1 cellular context compared by ENCODE assay signal in genomic region chr19:43591904-43592772, GRCh38.
A peak's percentile ranks its signal among the peaks of the same experiment; 100 is the strongest.
TF ChIP-seq lines count a peak whose summit lies in the region.

No MANE protein-coding gene starts in this region.

TF ChIP-seq in K562, 482 proteins besides CTCF, POLR2A, EP300 and RAD21:
- TF ChIP-seq MIER1 (IDR thresholded peaks at IDR 0.05; ENCODE audit: low read depth) (no peak), RBFOX2 (IDR thresholded peaks at IDR 0.05; ENCODE audit: low read depth, low read length) (peak; percentile 39; the same call in 1 of the 2 replicates), HDAC8 (tag; IDR thresholded peaks at IDR 0.05) (no peak), GTF2E2 (tag; IDR thresholded peaks at IDR 0.05) (no peak), MAFK (IDR thresholded peaks at IDR 0.05; ENCODE audit: low read length) (no peak), HNRNPL (IDR thresholded peaks at IDR 0.05; ENCODE audit: low read depth, low read length) (peak; percentile 18; the same call in 1 of the 2 replicates), SMAD4 (CRISPR knock-in tag; conservative IDR thresholded peaks at IDR 0.05) (no peak), ZC3H11A (IDR thresholded peaks at IDR 0.05; ENCODE audit: low read depth, low read length) (no peak), NFRKB (IDR thresholded peaks at IDR 0.05; ENCODE audit: low read depth) (no peak), ESRRA (IDR thresholded peaks at IDR 0.05; ENCODE audit: borderline replicate concordance, low read depth) (no peak), GATAD2A (IDR thresholded peaks at IDR 0.05) (no peak), L3MBTL2 (IDR thresholded peaks at IDR 0.05) (no peak), POLR2B (IDR thresholded peaks at IDR 0.05; ENCODE audit: low read depth, partially characterized antibody) (no peak), PML (IDR thresholded peaks at IDR 0.05; ENCODE audit: low read length) (no peak)
- TF ChIP-seq, protein P1, sequence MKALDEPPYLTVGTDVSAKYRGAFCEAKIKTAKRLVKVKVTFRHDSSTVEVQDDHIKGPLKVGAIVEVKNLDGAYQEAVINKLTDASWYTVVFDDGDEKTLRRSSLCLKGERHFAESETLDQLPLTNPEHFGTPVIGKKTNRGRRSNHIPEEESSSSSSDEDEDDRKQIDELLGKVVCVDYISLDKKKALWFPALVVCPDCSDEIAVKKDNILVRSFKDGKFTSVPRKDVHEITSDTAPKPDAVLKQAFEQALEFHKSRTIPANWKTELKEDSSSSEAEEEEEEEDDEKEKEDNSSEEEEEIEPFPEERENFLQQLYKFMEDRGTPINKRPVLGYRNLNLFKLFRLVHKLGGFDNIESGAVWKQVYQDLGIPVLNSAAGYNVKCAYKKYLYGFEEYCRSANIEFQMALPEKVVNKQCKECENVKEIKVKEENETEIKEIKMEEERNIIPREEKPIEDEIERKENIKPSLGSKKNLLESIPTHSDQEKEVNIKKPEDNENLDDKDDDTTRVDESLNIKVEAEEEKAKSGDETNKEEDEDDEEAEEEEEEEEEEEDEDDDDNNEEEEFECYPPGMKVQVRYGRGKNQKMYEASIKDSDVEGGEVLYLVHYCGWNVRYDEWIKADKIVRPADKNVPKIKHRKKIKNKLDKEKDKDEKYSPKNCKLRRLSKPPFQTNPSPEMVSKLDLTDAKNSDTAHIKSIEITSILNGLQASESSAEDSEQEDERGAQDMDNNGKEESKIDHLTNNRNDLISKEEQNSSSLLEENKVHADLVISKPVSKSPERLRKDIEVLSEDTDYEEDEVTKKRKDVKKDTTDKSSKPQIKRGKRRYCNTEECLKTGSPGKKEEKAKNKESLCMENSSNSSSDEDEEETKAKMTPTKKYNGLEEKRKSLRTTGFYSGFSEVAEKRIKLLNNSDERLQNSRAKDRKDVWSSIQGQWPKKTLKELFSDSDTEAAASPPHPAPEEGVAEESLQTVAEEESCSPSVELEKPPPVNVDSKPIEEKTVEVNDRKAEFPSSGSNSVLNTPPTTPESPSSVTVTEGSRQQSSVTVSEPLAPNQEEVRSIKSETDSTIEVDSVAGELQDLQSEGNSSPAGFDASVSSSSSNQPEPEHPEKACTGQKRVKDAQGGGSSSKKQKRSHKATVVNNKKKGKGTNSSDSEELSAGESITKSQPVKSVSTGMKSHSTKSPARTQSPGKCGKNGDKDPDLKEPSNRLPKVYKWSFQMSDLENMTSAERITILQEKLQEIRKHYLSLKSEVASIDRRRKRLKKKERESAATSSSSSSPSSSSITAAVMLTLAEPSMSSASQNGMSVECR (CRISPR knock-in tag; IDR thresholded peaks at IDR 0.05) = no peak
- TF ChIP-seq, protein P2, sequence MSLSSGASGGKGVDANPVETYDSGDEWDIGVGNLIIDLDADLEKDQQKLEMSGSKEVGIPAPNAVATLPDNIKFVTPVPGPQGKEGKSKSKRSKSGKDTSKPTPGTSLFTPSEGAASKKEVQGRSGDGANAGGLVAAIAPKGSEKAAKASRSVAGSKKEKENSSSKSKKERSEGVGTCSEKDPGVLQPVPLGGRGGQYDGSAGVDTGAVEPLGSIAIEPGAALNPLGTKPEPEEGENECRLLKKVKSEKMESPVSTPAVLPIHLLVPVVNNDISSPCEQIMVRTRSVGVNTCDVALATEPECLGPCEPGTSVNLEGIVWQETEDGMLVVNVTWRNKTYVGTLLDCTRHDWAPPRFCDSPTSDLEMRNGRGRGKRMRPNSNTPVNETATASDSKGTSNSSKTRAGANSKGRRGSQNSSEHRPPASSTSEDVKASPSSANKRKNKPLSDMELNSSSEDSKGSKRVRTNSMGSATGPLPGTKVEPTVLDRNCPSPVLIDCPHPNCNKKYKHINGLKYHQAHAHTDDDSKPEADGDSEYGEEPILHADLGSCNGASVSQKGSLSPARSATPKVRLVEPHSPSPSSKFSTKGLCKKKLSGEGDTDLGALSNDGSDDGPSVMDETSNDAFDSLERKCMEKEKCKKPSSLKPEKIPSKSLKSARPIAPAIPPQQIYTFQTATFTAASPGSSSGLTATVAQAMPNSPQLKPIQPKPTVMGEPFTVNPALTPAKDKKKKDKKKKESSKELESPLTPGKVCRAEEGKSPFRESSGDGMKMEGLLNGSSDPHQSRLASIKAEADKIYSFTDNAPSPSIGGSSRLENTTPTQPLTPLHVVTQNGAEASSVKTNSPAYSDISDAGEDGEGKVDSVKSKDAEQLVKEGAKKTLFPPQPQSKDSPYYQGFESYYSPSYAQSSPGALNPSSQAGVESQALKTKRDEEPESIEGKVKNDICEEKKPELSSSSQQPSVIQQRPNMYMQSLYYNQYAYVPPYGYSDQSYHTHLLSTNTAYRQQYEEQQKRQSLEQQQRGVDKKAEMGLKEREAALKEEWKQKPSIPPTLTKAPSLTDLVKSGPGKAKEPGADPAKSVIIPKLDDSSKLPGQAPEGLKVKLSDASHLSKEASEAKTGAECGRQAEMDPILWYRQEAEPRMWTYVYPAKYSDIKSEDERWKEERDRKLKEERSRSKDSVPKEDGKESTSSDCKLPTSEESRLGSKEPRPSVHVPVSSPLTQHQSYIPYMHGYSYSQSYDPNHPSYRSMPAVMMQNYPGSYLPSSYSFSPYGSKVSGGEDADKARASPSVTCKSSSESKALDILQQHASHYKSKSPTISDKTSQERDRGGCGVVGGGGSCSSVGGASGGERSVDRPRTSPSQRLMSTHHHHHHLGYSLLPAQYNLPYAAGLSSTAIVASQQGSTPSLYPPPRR (CRISPR knock-in tag; IDR thresholded peaks at IDR 0.05; ENCODE audit: borderline replicate concordance) = no peak
- TF ChIP-seq, protein P3, sequence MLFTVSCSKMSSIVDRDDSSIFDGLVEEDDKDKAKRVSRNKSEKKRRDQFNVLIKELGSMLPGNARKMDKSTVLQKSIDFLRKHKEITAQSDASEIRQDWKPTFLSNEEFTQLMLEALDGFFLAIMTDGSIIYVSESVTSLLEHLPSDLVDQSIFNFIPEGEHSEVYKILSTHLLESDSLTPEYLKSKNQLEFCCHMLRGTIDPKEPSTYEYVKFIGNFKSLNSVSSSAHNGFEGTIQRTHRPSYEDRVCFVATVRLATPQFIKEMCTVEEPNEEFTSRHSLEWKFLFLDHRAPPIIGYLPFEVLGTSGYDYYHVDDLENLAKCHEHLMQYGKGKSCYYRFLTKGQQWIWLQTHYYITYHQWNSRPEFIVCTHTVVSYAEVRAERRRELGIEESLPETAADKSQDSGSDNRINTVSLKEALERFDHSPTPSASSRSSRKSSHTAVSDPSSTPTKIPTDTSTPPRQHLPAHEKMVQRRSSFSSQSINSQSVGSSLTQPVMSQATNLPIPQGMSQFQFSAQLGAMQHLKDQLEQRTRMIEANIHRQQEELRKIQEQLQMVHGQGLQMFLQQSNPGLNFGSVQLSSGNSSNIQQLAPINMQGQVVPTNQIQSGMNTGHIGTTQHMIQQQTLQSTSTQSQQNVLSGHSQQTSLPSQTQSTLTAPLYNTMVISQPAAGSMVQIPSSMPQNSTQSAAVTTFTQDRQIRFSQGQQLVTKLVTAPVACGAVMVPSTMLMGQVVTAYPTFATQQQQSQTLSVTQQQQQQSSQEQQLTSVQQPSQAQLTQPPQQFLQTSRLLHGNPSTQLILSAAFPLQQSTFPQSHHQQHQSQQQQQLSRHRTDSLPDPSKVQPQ (CRISPR knock-in tag; IDR thresholded peaks at IDR 0.05; ENCODE audit: borderline replicate concordance) = no peak
